17 cellular contexts compared by ENCODE assay signal in genomic region chr21:34990842-34991241, GRCh38. TPM values are rescaled to one million over a fixed set of nuclear protein-coding genes. Genes with fewer than 3 reads are reported as not detected.
"Had no signal": no experiment of that assay in that cellular context is flagged by ENCODE, and none has a peak within 500 bp of the region (broad histone marks: within the 10 kb centered on the region; RNA-seq: fewer than 3 reads in every experiment).

No MANE protein-coding gene starts in this region.

- H3K4me2 ChIP-seq: hepatocyte had no signal

- DNase-seq: activated CD4-positive, alpha-beta T cell treated with anti-CD3 and anti-CD28 coated beads for 1 hour; activated naive CD4-positive, alpha-beta T cell treated with anti-CD3 and anti-CD28 coated beads, Interleukin-2, amount 50 U/mL, for 16 hours; adrenal gland; midbrain; stimulated activated CD4-positive, alpha-beta T cell treated with anti-CD3 and anti-CD28 coated beads, Interleukin-2, amount 100 ng/mL, for 48 hours; stimulated activated naive CD8-positive, alpha-beta T cell treated with anti-CD3 and anti-CD28 coated beads, Interleukin-15, Interleukin-2, amounts not matched to agents 100 U/mL and 50 U/mL, for 24 hours; T-helper 9 cell; transverse colon had no signal

- H3K79me2 ChIP-seq: hepatocyte, parathyroid adenoma had no signal

- H3K36me3 ChIP-seq: adrenal gland, cardiac muscle cell, esophagus muscularis mucosa, transverse colon had no signal

- H3K9me3 ChIP-seq: adrenal gland, esophagus muscularis mucosa, neutrophil, transverse colon had no signal

- H3K4me3 ChIP-seq: adrenal gland, cardiac muscle cell, esophagus muscularis mucosa, hepatocyte, transverse colon had no signal

- H3K27me3 ChIP-seq: hepatocyte, neutrophil, transverse colon had no signal

- H3K27ac ChIP-seq: adrenal gland, cardiac muscle cell, esophagus muscularis mucosa, hepatocyte, neutrophil, parathyroid adenoma, transverse colon, VCaP had no signal

- H3K4me1 ChIP-seq: adrenal gland, parathyroid adenoma had no signal

- FAIRE-seq: colon, keratinocyte had no signal

- H2AFZ ChIP-seq: hepatocyte, parathyroid adenoma had no signal

- ATAC-seq: left lobe of liver; stimulated activated naive CD8-positive, alpha-beta T cell treated with anti-CD3 and anti-CD28 coated beads, Interleukin-15, Interleukin-2, amounts not matched to agents 100 U/mL and 50 U/mL, for 24 hours had no signal

- H3K9ac ChIP-seq: parathyroid adenoma had no signal

RNA-seq across cellular contexts. Expression of gene RUNX1, which starts 58.3 kb away (rescaled TPM):
- polyA plus RNA-seq: cardiac muscle cell had no signal
